Comparison of ENCODE assay signal across 9 cellular contexts in the genomic region with DNA sequence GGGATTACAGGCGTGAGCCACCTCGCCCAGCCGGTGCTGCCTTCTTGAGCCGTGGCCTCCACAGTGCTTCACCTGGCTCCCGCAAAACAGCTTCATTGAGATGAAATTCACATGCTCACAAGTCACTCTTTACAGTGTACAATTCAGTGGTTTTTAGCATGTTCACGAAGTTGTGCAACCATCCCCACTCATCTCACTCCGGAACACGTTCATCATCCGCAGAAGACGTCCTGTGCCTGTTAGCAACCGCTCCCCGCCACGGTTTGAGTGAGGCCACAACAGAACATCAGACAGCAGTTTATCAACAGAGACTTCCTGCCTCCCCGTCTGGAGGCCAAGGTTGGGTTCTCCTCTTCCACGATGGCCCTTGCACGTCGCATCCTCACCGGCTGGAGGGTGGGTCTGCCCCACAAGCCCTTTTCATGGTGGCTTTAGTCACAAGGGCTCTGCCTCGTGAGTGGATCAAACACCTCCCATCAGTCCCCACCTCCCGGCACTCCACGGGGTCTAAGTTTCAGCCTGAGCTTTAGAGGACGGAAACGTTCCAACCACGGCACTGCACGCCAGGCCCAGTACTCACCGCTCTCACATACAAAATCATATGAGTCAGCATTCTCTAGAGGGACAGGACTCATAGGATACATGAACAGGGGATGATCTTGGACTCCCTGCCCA. TPM values are rescaled to one million over a fixed set of nuclear protein-coding genes. Genes with fewer than 3 reads are reported as not detected.
A peak's percentile ranks its signal among the peaks of the same experiment; 100 is the strongest.
DNase-seq lines count a peak whose midpoint lies in the region; ATAC-seq and TF ChIP-seq lines count a peak whose summit lies in the region.
"Had no signal": no experiment of that assay in that cellular context is flagged by ENCODE, and none has a peak within 500 bp of the region (broad histone marks: within the 10 kb centered on the region; RNA-seq: fewer than 3 reads in every experiment).

No MANE protein-coding gene starts in this region.

- no peak overlapping the region for H3K4ac ChIP-seq in neuronal stem cell (ENCODE audit: low read length)

- H3K9me3 ChIP-seq in CD4-positive, CD25-positive, alpha-beta regulatory T cell (ENCODE audit: control insufficient read depth in 2 of 2, low read length in 2 of 2) = no peaks in the 10 kb centered on the region
- H3K9me3 ChIP-seq in colonic mucosa = no peaks in the 10 kb centered on the region
- H3K9me3 ChIP-seq in neuronal stem cell (replicated peaks in 1 of 2; ENCODE audit: control insufficient read depth in 2 of 2, insufficient read depth in 1 of 2, low read depth in 1 of 2, low read length in 2 of 2) = no peaks in the 10 kb centered on the region
- no peaks in the 10 kb centered on the region for H3K9me3 ChIP-seq in subcutaneous abdominal adipose tissue (ENCODE audit: control insufficient read depth in 5 of 5, low read length in 5 of 5)

- no peak for TF ChIP-seq CTCF in colonic mucosa (IDR thresholded peaks at IDR 0.05)

- peaks cover 10 to 48% (median 29%) of the 10 kb centered on the region in 4 donors for H3K4me1 Mint-ChIP-seq in CD4-positive, CD25-positive, alpha-beta regulatory T cell

- no peak overlapping the region for H2AFZ ChIP-seq in neuronal stem cell (ENCODE audit: low read length)

- no peak overlapping the region for H3K4me2 ChIP-seq in neuronal stem cell (ENCODE audit: insufficient read depth, low read length, poor library complexity, severe bottlenecking)

- DNase-seq in CD4-positive, CD25-positive, alpha-beta regulatory T cell = peak; percentile 65 to 96 (median 88)
- DNase-seq in activated CD4-positive, CD25-positive, alpha-beta regulatory T cell treated with anti-CD3 and anti-CD28 coated beads, Interleukin-2, amount 50 U/mL, for 16 hours (ENCODE audit: low read depth, low spot score) = peak; percentile 61
- DNase-seq in colonic mucosa (peak; percentile 53), neuronal stem cell (ENCODE audit: low spot score) (no peak), SHP77 treated with DMSO at 0.1 percent for 48 hours (lab: John Stamatoyannopoulos, UW) (no peak)

- peak overlapping the region; percentile 97 to 99 (median 98) for H3K27ac Mint-ChIP-seq in CD4-positive, CD25-positive, alpha-beta regulatory T cell

- H3K36me3 Mint-ChIP-seq in CD4-positive, CD25-positive, alpha-beta regulatory T cell = peaks cover 8% of the 10 kb centered on the region

- ATAC-seq in CD4-positive, CD25-positive, alpha-beta regulatory T cell (ENCODE audit: low read depth in 2 of 2) = peak; percentile 83 to 85
- ATAC-seq in HG02884 (IDR thresholded peaks at IDR 0.05; ENCODE audit: unreplicated experiment) (peak; percentile 36), HG02763 (IDR thresholded peaks at IDR 0.05; ENCODE audit: unreplicated experiment) (no peak)

- no peaks in the 10 kb centered on the region for H3K79me1 ChIP-seq in neuronal stem cell (ENCODE audit: low read depth, low read length)

- no peak overlapping the region for H4K91ac ChIP-seq in neuronal stem cell (ENCODE audit: low read depth, low read length, poor library complexity)

- H3K4me3 Mint-ChIP-seq in CD4-positive, CD25-positive, alpha-beta regulatory T cell = peak overlapping the region; percentile 87 to 91 (median 90)

- H2AK5ac ChIP-seq in neuronal stem cell (ENCODE audit: low read depth, low read length) = no peak overlapping the region

- peak overlapping the region; percentile 44 for H3K23ac ChIP-seq in neuronal stem cell (ENCODE audit: low read depth, low read length, poor library complexity)

- H2BK12ac ChIP-seq in neuronal stem cell (ENCODE audit: low read length) = no peak overlapping the region

- H2BK5ac ChIP-seq in neuronal stem cell (ENCODE audit: low read length) = no peak overlapping the region

- H2BK120ac ChIP-seq in neuronal stem cell (ENCODE audit: low read depth, low read length) = no peak overlapping the region

- peak overlapping the region; percentile 77 for H3K4me3 ChIP-seq in CD4-positive, CD25-positive, alpha-beta regulatory T cell (ENCODE audit: low read depth, low read length)
- H3K4me3 ChIP-seq in colonic mucosa (no peak overlapping the region), neuronal stem cell (ENCODE audit: low read length in 2 of 2) (no peak overlapping the region), subcutaneous abdominal adipose tissue (ENCODE audit: low read depth in 1 of 5, low read length in 5 of 5) (peak overlapping the region in 1 of 5 donors; percentile 19)

- H3K27me3 Mint-ChIP-seq in CD4-positive, CD25-positive, alpha-beta regulatory T cell = no peaks in the 10 kb centered on the region

- no peak overlapping the region for H2BK15ac ChIP-seq in neuronal stem cell (ENCODE audit: low read length)

- peaks cover under 1% of the 10 kb centered on the region for H3K36me3 ChIP-seq in CD4-positive, CD25-positive, alpha-beta regulatory T cell (ENCODE audit: control insufficient read depth, insufficient read depth, low read length)
- H3K36me3 ChIP-seq in colonic mucosa (no peaks in the 10 kb centered on the region), neuronal stem cell (replicated peaks in 1 of 2; ENCODE audit: control insufficient read depth in 2 of 2, insufficient read depth in 2 of 2, low read length in 2 of 2) (no peaks in the 10 kb centered on the region), subcutaneous abdominal adipose tissue (ENCODE audit: control insufficient read depth in 5 of 5, insufficient read depth in 5 of 5, low read length in 5 of 5) (no peaks in the 10 kb centered on the region)

- no peak overlapping the region for H4K8ac ChIP-seq in neuronal stem cell (ENCODE audit: low read depth, low read length)

- intact Hi-C loops in colonic mucosa (cut with DNase I) = no loop called here

- no peaks in the 10 kb centered on the region for H3K9me3 Mint-ChIP-seq in CD4-positive, CD25-positive, alpha-beta regulatory T cell

- H3K14ac ChIP-seq in neuronal stem cell (ENCODE audit: low read length) = peak overlapping the region; percentile 58

- WGBS in neuronal stem cell (ENCODE audit: extremely low coverage in 2 of 2, insufficient read length in 2 of 2, insufficient replicate concordance in 1 of 2), 2 donors = no CpG with 5 or more reads among the region's 26 CpGs

- H3K27ac ChIP-seq in CD4-positive, CD25-positive, alpha-beta regulatory T cell (ENCODE audit: insufficient read depth, low read length, poor library complexity, severe bottlenecking) = peak overlapping the region; percentile 87
- peak overlapping the region; percentile 80 for H3K27ac ChIP-seq in colonic mucosa
- no peak overlapping the region for H3K27ac ChIP-seq in neuronal stem cell (replicated peaks; ENCODE audit: low read length)
- H3K27ac ChIP-seq in subcutaneous abdominal adipose tissue (ENCODE audit: low read depth, low read length) = peak overlapping the region; percentile 57
- H3K27ac ChIP-seq: epithelial cell of prostate had no signal

- peak overlapping the region; percentile 6 to 56 for H3K9ac ChIP-seq in colonic mucosa (ENCODE audit: low read depth in 2 of 2, low read length in 2 of 2)
- no peak overlapping the region for H3K9ac ChIP-seq in neuronal stem cell (ENCODE audit: low read depth, low read length, poor library complexity)
- H3K9ac ChIP-seq in subcutaneous abdominal adipose tissue (ENCODE audit: low read length in 5 of 5) = peak overlapping the region in 1 of 5 donors; percentile 16

- H3K18ac ChIP-seq in neuronal stem cell (ENCODE audit: low read length) = peak overlapping the region; percentile 64

- no peaks in the 10 kb centered on the region for H3K27me3 ChIP-seq in CD4-positive, CD25-positive, alpha-beta regulatory T cell (ENCODE audit: control insufficient read depth, insufficient read depth, low read length)
- H3K27me3 ChIP-seq in colonic mucosa (no peaks in the 10 kb centered on the region), neuronal stem cell (ENCODE audit: control insufficient read depth in 3 of 3, insufficient read depth in 3 of 3, low read depth in 1 of 3, low read length in 3 of 3) (no peaks in the 10 kb centered on the region), subcutaneous abdominal adipose tissue (ENCODE audit: control insufficient read depth in 5 of 5, insufficient read depth in 4 of 5, low read length in 5 of 5) (peaks cover 0 to 10% (median 2%) of the 10 kb centered on the region in 5 donors)

- H3K4me1 ChIP-seq in CD4-positive, CD25-positive, alpha-beta regulatory T cell (ENCODE audit: control insufficient read depth, insufficient read depth, low read length, poor library complexity, severe bottlenecking) = peaks cover 42% of the 10 kb centered on the region
- H3K4me1 ChIP-seq in colonic mucosa (peaks cover 16% of the 10 kb centered on the region), neuronal stem cell (ENCODE audit: control insufficient read depth in 2 of 2, insufficient read depth in 1 of 2, low read depth in 1 of 2, low read length in 2 of 2) (no peaks in the 10 kb centered on the region), subcutaneous abdominal adipose tissue (ENCODE audit: control insufficient read depth in 5 of 5, insufficient read depth in 5 of 5, low read length in 5 of 5) (peaks cover 1 to 54% (median 25%) of the 10 kb centered on the region in 5 donors)

RNA-seq across cellular contexts. Expression of gene SPON2, which starts 29.6 kb away (rescaled TPM):
- total RNA-seq in CD4-positive, CD25-positive, alpha-beta regulatory T cell = 23.9 TPM
- 1 to 10 TPM; 3.4 to 8.1 (median 6.2) TPM for polyA plus RNA-seq in CD4-positive, CD25-positive, alpha-beta regulatory T cell
- 10 to 100 TPM; 22.0 to 22.4 TPM for total RNA-seq in colonic mucosa
- 5.9 TPM for polyA plus RNA-seq in neuronal stem cell (2013, experiment 1 of 2)
- 5.8 TPM for polyA plus RNA-seq in neuronal stem cell (2013, experiment 2 of 2)

RNA-seq across cellular contexts. Expression of gene CTBP1, which starts 46.9 kb away (rescaled TPM):
- 198 TPM for total RNA-seq in CD4-positive, CD25-positive, alpha-beta regulatory T cell
- 10 to 100 TPM; 32.4 to 82.8 (median 52.0) TPM for polyA plus RNA-seq in CD4-positive, CD25-positive, alpha-beta regulatory T cell
- 100 to 1,000 TPM; 137 to 200 TPM for total RNA-seq in colonic mucosa
- polyA plus RNA-seq in neuronal stem cell (2013, experiment 1 of 2) = 151 TPM
- polyA plus RNA-seq in neuronal stem cell (2013, experiment 2 of 2) = 149 TPM

Comparison
In these comparisons a context has a peak if more than half of its experiments do, and no peak if none do; other contexts are left out.
1. DNase-seq: peak in CD4-positive, CD25-positive, alpha-beta regulatory T cell (3 of 3), activated CD4-positive, CD25-positive, alpha-beta regulatory T cell treated with anti-CD3 and anti-CD28 coated beads, Interleukin-2, amount 50 U/mL, for 16 hours (single experiment) and colonic mucosa (single experiment); none in neuronal stem cell (single experiment) and SHP77 treated with DMSO at 0.1 percent for 48 hours (single experiment).